9 cellular contexts compared by ENCODE assay signal in the genomic region with DNA sequence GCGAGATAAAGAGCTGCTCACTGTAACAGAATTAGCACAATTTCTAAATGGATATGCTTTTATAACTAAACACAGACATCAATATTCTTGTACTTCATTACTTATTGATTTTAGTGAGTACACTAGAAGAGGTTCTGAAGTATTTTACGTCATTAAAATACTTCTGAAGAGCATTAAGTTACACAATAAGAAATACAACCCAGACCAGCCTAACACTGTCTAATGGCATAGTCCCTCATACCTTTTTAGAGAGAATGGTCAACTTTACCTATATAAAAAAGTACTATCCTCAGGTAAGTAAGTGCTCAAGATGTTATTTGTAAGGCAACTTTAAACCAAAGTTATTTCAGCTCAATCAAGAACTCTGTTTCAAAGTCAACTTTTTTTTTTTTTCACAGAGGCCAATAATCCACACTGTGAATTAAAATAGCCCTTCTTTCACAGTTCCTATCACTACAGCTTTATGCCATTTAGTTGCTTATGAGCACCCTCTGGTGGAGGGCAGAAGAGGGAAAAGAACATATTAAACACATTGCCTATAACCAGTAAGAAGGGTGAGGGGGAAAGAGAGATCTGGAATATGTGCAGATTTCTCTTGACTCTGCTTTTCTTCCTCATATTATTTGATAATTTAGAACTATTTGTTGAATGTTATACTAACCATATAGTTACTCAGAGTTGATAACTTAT.
DNase-seq lines count a peak whose midpoint lies in the region; ATAC-seq and TF ChIP-seq lines count a peak whose summit lies in the region.
"Had no signal": no experiment of that assay in that cellular context is flagged by ENCODE, and none has a peak within 500 bp of the region (broad histone marks: within the 10 kb centered on the region; RNA-seq: fewer than 3 reads in every experiment).

No MANE protein-coding gene starts in this region.

- TF ChIP-seq POLR2A in breast epithelium (IDR thresholded peaks at IDR 0.05) (no peak), GM18505 (IDR thresholded peaks at IDR 0.05; ENCODE audit: borderline replicate concordance, extremely low read depth, insufficient read depth, insufficient read length) (no peak)

- DNase-seq in MCF 10A (ENCODE audit: unreplicated experiment) (peak; percentile 70), breast epithelium (ENCODE audit: low spot score in 2 of 2) (no peak), LoVo (ENCODE audit: low spot score) (peak; percentile 39), SK-N-DZ (ENCODE audit: low spot score) (peak; percentile 30), glomerular endothelial cell (ENCODE audit: extremely low read depth, low read depth, low spot score) (peak; percentile 37), T-helper 17 cell (no peak)
- DNase-seq: activated naive CD8-positive, alpha-beta T cell treated with anti-CD3 and anti-CD28 coated beads, Interleukin-2, amount 10 ng/mL, durations not matched to agents 7 days and 5 days had no signal

- ATAC-seq in GM18873 (IDR thresholded peaks at IDR 0.05; ENCODE audit: low FRiP score, unreplicated experiment) (no peak), GM18505 (IDR thresholded peaks at IDR 0.05; ENCODE audit: unreplicated experiment) (no peak), T-helper 17 cell (no peak)

- H3K36me3 Mint-ChIP-seq in MCF 10A (ENCODE audit: insufficient read depth, unreplicated experiment) (peaks cover 5% of the 10 kb centered on the region), T-helper 17 cell (ENCODE audit: low read depth) (no peaks in the 10 kb centered on the region)

- CTCF ChIA-PET in MCF 10A (lab: Yijun Ruan, JAX), result interaction anchor here (0.6 to 6.1 kb wide), 26 partner anchors 10 to 251 kb away, joined by 3 to 48 read pairs (median 4); no protein-coding TSS in a partner anchor

- TF ChIP-seq CTCF in MCF 10A (IDR thresholded peaks at IDR 0.05; ENCODE audit: unreplicated experiment), result peak; percentile 56
- peak in 1 of 3 donors; percentile 19 for TF ChIP-seq CTCF in breast epithelium (IDR thresholded peaks at IDR 0.05)

- H3K27ac Mint-ChIP-seq in MCF 10A (ENCODE audit: low read depth, unreplicated experiment) (no peak overlapping the region), T-helper 17 cell (no peak overlapping the region)
- H3K27ac Mint-ChIP-seq: activated naive CD8-positive, alpha-beta T cell treated with anti-CD3 and anti-CD28 coated beads, Interleukin-2, amount 10 ng/mL, durations not matched to agents 7 days and 5 days had no signal

- H3K27me3 ChIP-seq in breast epithelium, result no peaks in the 10 kb centered on the region

- H3K4me1 ChIP-seq in breast epithelium, result no peaks in the 10 kb centered on the region

- no peaks in the 10 kb centered on the region for H3K9me3 ChIP-seq in breast epithelium
- H3K9me3 ChIP-seq in T-helper 17 cell (ENCODE audit: control insufficient read depth, low read length, poor library complexity, severe bottlenecking), result no peaks in the 10 kb centered on the region

- no peaks in the 10 kb centered on the region for H3K9me3 Mint-ChIP-seq in MCF 10A (ENCODE audit: unreplicated experiment)
- H3K9me3 Mint-ChIP-seq: activated naive CD8-positive, alpha-beta T cell treated with anti-CD3 and anti-CD28 coated beads, Interleukin-2, amount 10 ng/mL, durations not matched to agents 7 days and 5 days had no signal

- BruUV-seq in MCF 10A (replicated peaks; lab: Mats Ljungman, UMichigan), result no TSS peak

- H3K27me3 Mint-ChIP-seq in MCF 10A (ENCODE audit: insufficient read depth, unreplicated experiment) (no peaks in the 10 kb centered on the region), T-helper 17 cell (no peaks in the 10 kb centered on the region)
- H3K27me3 Mint-ChIP-seq: activated naive CD8-positive, alpha-beta T cell treated with anti-CD3 and anti-CD28 coated beads, Interleukin-2, amount 10 ng/mL, durations not matched to agents 7 days and 5 days had no signal

- H3K27ac ChIP-seq in breast epithelium, result no peak overlapping the region

- H3K36me3 ChIP-seq in breast epithelium, result no peaks in the 10 kb centered on the region

- no peak overlapping the region for H3K4me3 Mint-ChIP-seq in MCF 10A (ENCODE audit: unreplicated experiment)
- H3K4me3 Mint-ChIP-seq in T-helper 17 cell, result no peak overlapping the region
- H3K4me3 Mint-ChIP-seq: activated naive CD8-positive, alpha-beta T cell treated with anti-CD3 and anti-CD28 coated beads, Interleukin-2, amount 10 ng/mL, durations not matched to agents 7 days and 5 days had no signal

- intact Hi-C loops in MCF 10A (cut with micrococcal nuclease) (loop anchor here (1.0 kb wide), 1 partner anchor 237 kb away; no protein-coding TSS in a partner anchor), breast epithelium (cut with DNase I; ENCODE audit: low total_unique reads) (no loop called here)

- no peak overlapping the region for H3K4me3 ChIP-seq in breast epithelium

- H3K4me1 Mint-ChIP-seq in MCF 10A (ENCODE audit: insufficient read depth, unreplicated experiment) (peaks cover 20% of the 10 kb centered on the region), T-helper 17 cell (peaks cover 6% of the 10 kb centered on the region)

- POLR2A ChIA-PET in MCF 10A (lab: Yijun Ruan, JAX), result interaction anchor here (1.5 to 3.3 kb wide), 3 partner anchors 15 to 103 kb away, joined by 3 to 14 read pairs (median 9); no protein-coding TSS in a partner anchor

Comparison
In these comparisons a context has a peak if more than half of its experiments do, and no peak if none do; other contexts are left out.
1. DNase-seq: peak in MCF 10A (single experiment), LoVo (single experiment), SK-N-DZ (single experiment) and glomerular endothelial cell (single experiment); none in breast epithelium (0 of 2) and T-helper 17 cell (0 of 3).